27 cellular contexts compared by ENCODE assay signal in the genomic region with DNA sequence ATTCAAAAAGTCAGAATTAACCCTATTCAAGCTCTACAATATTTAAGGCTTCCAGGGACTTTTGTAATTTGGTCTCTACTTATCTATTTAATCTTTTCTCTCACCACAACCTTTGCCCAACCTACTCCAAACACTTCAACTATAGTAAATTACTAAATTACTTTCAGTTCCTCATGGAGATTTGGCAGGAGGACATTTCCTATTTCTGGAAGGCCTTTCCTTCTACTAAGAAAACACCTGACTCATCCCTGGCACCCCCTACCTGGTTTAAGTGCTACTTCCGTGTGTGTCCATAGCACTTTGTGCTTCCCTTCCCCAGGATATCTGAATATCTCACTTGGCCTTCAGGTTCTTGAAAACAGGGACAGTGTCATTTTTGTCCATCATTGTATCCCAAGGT.
DNase-seq lines count a peak whose midpoint lies in the region; ATAC-seq, FAIRE-seq and TF ChIP-seq lines count a peak whose summit lies in the region.
"Had no signal": no experiment of that assay in that cellular context is flagged by ENCODE, and none has a peak within 500 bp of the region (broad histone marks: within the 10 kb centered on the region; RNA-seq: fewer than 3 reads in every experiment).

No MANE protein-coding gene starts in this region.

- intact Hi-C loops in body of pancreas (cut with DNase I) (no loop called here), upper lobe of right lung (cut with DNase I) (no loop called here), A673 (cut with micrococcal nuclease; ENCODE audit: unreplicated experiment) (no loop called here)

- TF ChIP-seq CTCF in body of pancreas (IDR thresholded peaks at IDR 0.05) (no peak), upper lobe of right lung (IDR thresholded peaks at IDR 0.05) (no peak), A673 (conservative IDR thresholded peaks at IDR 0.05; ENCODE audit: low read depth, low read length) (no peak)

- no peaks in the 10 kb centered on the region for H3K9me3 ChIP-seq in body of pancreas
- no peaks in the 10 kb centered on the region for H3K9me3 ChIP-seq in upper lobe of right lung
- H3K9me3 ChIP-seq in A673 (ENCODE audit: low read depth, low read length, poor library complexity, severe bottlenecking): no peaks in the 10 kb centered on the region
- H3K9me3 ChIP-seq: A549, BE2C, HAP-1, ovary, transverse colon had no signal

- CTCF ChIA-PET in A673 (lab: Charles Lee): no interaction called here

- DNase-seq in SKM-1 treated with dmso at 0.1 percent for 144 hours (lab: John Stamatoyannopoulos, UW; ENCODE audit: unreplicated experiment): peak; percentile 52
- no peak for DNase-seq in SKM-1 (lab: John Stamatoyannopoulos, UW; ENCODE audit: unreplicated experiment)
- DNase-seq in NCI-H2029 treated with DMSO at 0.1 percent for 48 hours (lab: John Stamatoyannopoulos, UW): peak; percentile 39
- DNase-seq in body of pancreas: no peak
- no peak for DNase-seq in upper lobe of right lung
- no peak for DNase-seq in A673 (ENCODE audit: low spot score)
- no peak for DNase-seq in H54 (ENCODE audit: insufficient read length, low spot score)
- no peak for DNase-seq in amniotic stem cell (lab: John Stamatoyannopoulos, UW)
- DNase-seq: activated CD8-positive, alpha-beta memory T cell treated with anti-CD3 and anti-CD28 coated beads for 24 hours; activated naive CD4-positive, alpha-beta T cell treated with anti-CD3 and anti-CD28 coated beads, Interleukin-2, amount 10 ng/mL, durations not matched to agents 7 days and 5 days; activated T-cell treated with anti-CD3 and anti-CD28 coated beads, Interleukin-2, amount 50 U/mL, for 72 hours; BE2C; caudate nucleus; dermis blood vessel endothelial cell; glutamatergic neuron; IMR-90; midbrain; MM.1S; NCI-H187; NCI-H446; ovary; right cardiac atrium; T-cell; transverse colon had no signal

- H3K27me3 ChIP-seq in body of pancreas: no peaks in the 10 kb centered on the region
- H3K27me3 ChIP-seq in upper lobe of right lung: no peaks in the 10 kb centered on the region
- no peaks in the 10 kb centered on the region for H3K27me3 ChIP-seq in A673 (replicated peaks; ENCODE audit: insufficient read depth, low read depth, low read length, poor library complexity)
- H3K27me3 ChIP-seq: BE2C, ovary, transverse colon had no signal

- TF ChIP-seq POLR2A in body of pancreas (IDR thresholded peaks at IDR 0.05) (no peak), H54 (IDR thresholded peaks at IDR 0.05; ENCODE audit: low read depth, low read length) (no peak)

- WGBS in body of pancreas, 2 donors: 63 to 76% methylated on average over 1 of the region's 1 CpG

- ATAC-seq in body of pancreas: peak; percentile 18
- ATAC-seq in upper lobe of right lung: peak; percentile 59
- ATAC-seq: A549; activated T-cell treated with anti-CD3 and anti-CD28 coated beads, Interleukin-2, amount 50 U/mL, for 72 hours; right cardiac atrium; Right ventricle myocardium inferior; T-cell had no signal

- H3K27ac ChIP-seq in body of pancreas: no peak overlapping the region
- no peak overlapping the region for H3K27ac ChIP-seq in upper lobe of right lung
- no peak overlapping the region for H3K27ac ChIP-seq in A673 (ENCODE audit: low read depth, low read length, poor library complexity, severe bottlenecking)
- H3K27ac ChIP-seq: A549, ovary, transverse colon had no signal

- no peak for FAIRE-seq in H54 (lab: Jason Lieb, UNC)
- FAIRE-seq: A549 had no signal

- H3K4me3 ChIP-seq in body of pancreas (no peak overlapping the region), upper lobe of right lung (no peak overlapping the region), A673 (ENCODE audit: low read depth, low read length, poor library complexity, severe bottlenecking) (no peak overlapping the region)
- H3K4me3 ChIP-seq: A549, HAP-1, ovary, transverse colon had no signal

- H3K36me3 ChIP-seq in body of pancreas (replicated peaks in 1 of 2; ENCODE audit: insufficient read depth in 1 of 2, low read depth in 2 of 2): no peaks in the 10 kb centered on the region
- no peaks in the 10 kb centered on the region for H3K36me3 ChIP-seq in upper lobe of right lung
- no peaks in the 10 kb centered on the region for H3K36me3 ChIP-seq in A673 (ENCODE audit: insufficient read depth, low read length, poor library complexity, severe bottlenecking)
- H3K36me3 ChIP-seq: BE2C, HAP-1, ovary, transverse colon had no signal

- no peaks in the 10 kb centered on the region for H3K4me1 ChIP-seq in body of pancreas
- H3K4me1 ChIP-seq in upper lobe of right lung: peaks cover 8% of the 10 kb centered on the region
- no peaks in the 10 kb centered on the region for H3K4me1 ChIP-seq in A673 (ENCODE audit: insufficient read depth, low read length, poor library complexity, severe bottlenecking)
- H3K4me1 ChIP-seq: HAP-1 had no signal

- BruUV-seq in A673 (replicated peaks; lab: Mats Ljungman, UMichigan): no TSS peak

- POLR2A ChIA-PET in A673 (lab: Charles Lee; ENCODE audit: low non-redundant PET): no interaction called here

Comparison
In these comparisons a context has a peak if more than half of its experiments do, and no peak if none do; other contexts are left out.
1. DNase-seq: peak in SKM-1 treated with dmso at 0.1 percent for 144 hours (single experiment) and NCI-H2029 treated with DMSO at 0.1 percent for 48 hours (single experiment); none in SKM-1 (single experiment), body of pancreas (0 of 4), upper lobe of right lung (single experiment), A673 (single experiment), H54 (single experiment) and amniotic stem cell (single experiment).